In genomic region chr13:50867641-50867952, GRCh38 we compare ENCODE assay signal across 14 cellular contexts. TPM values are rescaled to one million over a fixed set of nuclear protein-coding genes. Genes with fewer than 3 reads are reported as not detected.
DNase-seq lines count a peak whose midpoint lies in the region; ATAC-seq and TF ChIP-seq lines count a peak whose summit lies in the region.
"Had no signal": no experiment of that assay in that cellular context is flagged by ENCODE, and none has a peak within 500 bp of the region (broad histone marks: within the 10 kb centered on the region; RNA-seq: fewer than 3 reads in every experiment).

No MANE protein-coding gene starts in this region.

- H3K4me3 ChIP-seq in GM23338 (no peak overlapping the region), OCI-LY7 (ENCODE audit: low read depth, low read length, poor library complexity, severe bottlenecking) (no peak overlapping the region), endodermal cell (ENCODE audit: low read length) (no peak overlapping the region), neuronal stem cell (ENCODE audit: low read length in 2 of 2) (no peak overlapping the region)

- no peak overlapping the region for H3K27ac Mint-ChIP-seq in GM23338
- H3K27ac Mint-ChIP-seq in endodermal cell, result no peak overlapping the region

- H3K14ac ChIP-seq in neuronal stem cell (ENCODE audit: low read length), result no peak overlapping the region

- DNase-seq in GM23338 (ENCODE audit: low spot score), result no peak
- DNase-seq in OCI-LY7 (ENCODE audit: low spot score), result no peak
- DNase-seq in endodermal cell, result no peak
- DNase-seq in neuronal stem cell (ENCODE audit: low spot score), result no peak
- DNase-seq in NCI-H128 (lab: John Stamatoyannopoulos, UW; ENCODE audit: unreplicated experiment), result no peak
- no peak for DNase-seq in HCEC 1CT
- no peak for DNase-seq in NCI-H1092 (lab: John Stamatoyannopoulos, UW)
- DNase-seq: BE2C; CD4-positive, alpha-beta memory T cell; DMS153; DMS79 treated with DMSO at 0.1 percent for 48 hours; GDM1 had no signal

- H4K91ac ChIP-seq in neuronal stem cell (ENCODE audit: low read depth, low read length, poor library complexity), result no peak overlapping the region

- CTCF ChIA-PET in OCI-LY7 (lab: Charles Lee; ENCODE audit: unreplicated experiment), result no interaction called here

- H3K27me3 Mint-ChIP-seq in GM23338 (ENCODE audit: insufficient read depth, low read depth, poor library complexity) (no peaks in the 10 kb centered on the region), endodermal cell (ENCODE audit: insufficient read depth) (peaks cover 4% of the 10 kb centered on the region)
- H3K27me3 Mint-ChIP-seq: CD4-positive, alpha-beta memory T cell had no signal

- no peak overlapping the region for H3K18ac ChIP-seq in neuronal stem cell (ENCODE audit: low read length)

- no peak overlapping the region for H2BK120ac ChIP-seq in neuronal stem cell (ENCODE audit: low read depth, low read length)

- no peaks in the 10 kb centered on the region for H3K79me1 ChIP-seq in neuronal stem cell (ENCODE audit: low read depth, low read length)

- H3K36me3 Mint-ChIP-seq in GM23338 (ENCODE audit: low read depth) (no peaks in the 10 kb centered on the region; the same call in 2 of the 3 replicates), endodermal cell (ENCODE audit: low read depth) (no peaks in the 10 kb centered on the region)
- H3K36me3 Mint-ChIP-seq: CD4-positive, alpha-beta memory T cell had no signal

- no peak overlapping the region for H2BK5ac ChIP-seq in neuronal stem cell (ENCODE audit: low read length)

- no peaks in the 10 kb centered on the region for H3K27me3 ChIP-seq in GM23338 (ENCODE audit: insufficient read depth)
- no peaks in the 10 kb centered on the region for H3K27me3 ChIP-seq in endodermal cell (ENCODE audit: control insufficient read depth, insufficient read depth, low read length, poor library complexity, severe bottlenecking)
- H3K27me3 ChIP-seq in neuronal stem cell (ENCODE audit: control insufficient read depth in 3 of 3, insufficient read depth in 3 of 3, low read depth in 1 of 3, low read length in 3 of 3), result no peaks in the 10 kb centered on the region
- H3K27me3 ChIP-seq: BE2C had no signal

- H3K23ac ChIP-seq in neuronal stem cell (ENCODE audit: low read depth, low read length, poor library complexity), result no peak overlapping the region

- no peaks in the 10 kb centered on the region for H3K9me2 ChIP-seq in GM23338 (ENCODE audit: insufficient read depth)
- no peaks in the 10 kb centered on the region for H3K9me2 ChIP-seq in OCI-LY7 (ENCODE audit: insufficient read depth, low read length)

- H3K9me3 ChIP-seq in OCI-LY7 (ENCODE audit: low read length) (peaks cover 13% of the 10 kb centered on the region; the same call in 1 of the 2 replicates), endodermal cell (ENCODE audit: control insufficient read depth, low read length) (peaks cover 4% of the 10 kb centered on the region), neuronal stem cell (replicated peaks in 1 of 2; ENCODE audit: control insufficient read depth in 2 of 2, insufficient read depth in 1 of 2, low read depth in 1 of 2, low read length in 2 of 2) (peaks cover 0 to 2% of the 10 kb centered on the region in 2 donors)
- H3K9me3 ChIP-seq: BE2C had no signal

- H3K27ac ChIP-seq in GM23338 (ENCODE audit: low read depth) (no peak overlapping the region), OCI-LY7 (ENCODE audit: low read depth, low read length, poor library complexity, severe bottlenecking) (no peak overlapping the region), endodermal cell (ENCODE audit: low read depth, low read length) (peak overlapping the region; percentile 65), neuronal stem cell (replicated peaks; ENCODE audit: low read length) (no peak overlapping the region)
- H3K27ac ChIP-seq: C4-2B had no signal

- BruUV-seq in OCI-LY7 (replicated peaks; lab: Mats Ljungman, UMichigan), result no TSS peak

- H3F3A ChIP-seq in GM23338 (replicated peaks; ENCODE audit: low read depth), result no peaks in the 10 kb centered on the region

- H3K9me3 Mint-ChIP-seq in GM23338 (no peaks in the 10 kb centered on the region), endodermal cell (peaks cover 6% of the 10 kb centered on the region)

- H3K4me2 ChIP-seq in GM23338 (no peak overlapping the region), OCI-LY7 (ENCODE audit: low read length) (no peak overlapping the region), neuronal stem cell (ENCODE audit: insufficient read depth, low read length, poor library complexity, severe bottlenecking) (no peak overlapping the region)

- H4K8ac ChIP-seq in neuronal stem cell (ENCODE audit: low read depth, low read length), result no peak overlapping the region

- TF ChIP-seq CTCF in GM23338 (conservative IDR thresholded peaks at IDR 0.05; ENCODE audit: low read depth in 2 of 2) (no peak), OCI-LY7 (conservative IDR thresholded peaks at IDR 0.05; ENCODE audit: low read length) (no peak), endodermal cell (conservative IDR thresholded peaks at IDR 0.05) (no peak)

- H3K4ac ChIP-seq in neuronal stem cell (ENCODE audit: low read length), result no peak overlapping the region

- H3K36me3 ChIP-seq in GM23338 (ENCODE audit: insufficient read depth), result no peaks in the 10 kb centered on the region
- no peaks in the 10 kb centered on the region for H3K36me3 ChIP-seq in OCI-LY7 (ENCODE audit: insufficient read depth, low read length)
- no peaks in the 10 kb centered on the region for H3K36me3 ChIP-seq in endodermal cell (ENCODE audit: control insufficient read depth, insufficient read depth, low read length)
- no peaks in the 10 kb centered on the region for H3K36me3 ChIP-seq in neuronal stem cell (replicated peaks in 1 of 2; ENCODE audit: control insufficient read depth in 2 of 2, insufficient read depth in 2 of 2, low read length in 2 of 2)
- H3K36me3 ChIP-seq: BE2C had no signal

- H3K4me1 ChIP-seq in GM23338 (ENCODE audit: insufficient read depth) (peaks cover 7% of the 10 kb centered on the region), OCI-LY7 (ENCODE audit: insufficient read depth, low read length, poor library complexity, severe bottlenecking) (peaks cover 11% of the 10 kb centered on the region), endodermal cell (ENCODE audit: control insufficient read depth, insufficient read depth, low read length) (no peaks in the 10 kb centered on the region), neuronal stem cell (ENCODE audit: control insufficient read depth in 2 of 2, insufficient read depth in 1 of 2, low read depth in 1 of 2, low read length in 2 of 2) (peaks cover 2 to 3% of the 10 kb centered on the region in 2 donors)
- H3K4me1 ChIP-seq: BE2C had no signal

- no peak overlapping the region for H3K9ac ChIP-seq in endodermal cell (ENCODE audit: extremely low read depth, low read length, poor library complexity, severe bottlenecking)
- H3K9ac ChIP-seq in neuronal stem cell (ENCODE audit: low read depth, low read length, poor library complexity), result no peak overlapping the region

- no peak overlapping the region for H2BK12ac ChIP-seq in neuronal stem cell (ENCODE audit: low read length)

- peak overlapping the region; percentile 89; the same call in 1 of the 2 replicates for H2AFZ ChIP-seq in GM23338
- H2AFZ ChIP-seq in OCI-LY7 (ENCODE audit: low read length), result peak overlapping the region; percentile 46
- H2AFZ ChIP-seq in neuronal stem cell (ENCODE audit: low read length), result peak overlapping the region; percentile 56

- WGBS in endodermal cell (ENCODE audit: insufficient coverage in 1 of 2, insufficient read length in 1 of 2), 2 experiments, result 47 to 76% methylated on average over 2 to 3 of the region's 3 CpGs
- WGBS in neuronal stem cell (ENCODE audit: extremely low coverage in 2 of 2, insufficient read length in 2 of 2, insufficient replicate concordance in 1 of 2), 2 donors, result no CpG with 5 or more reads among the region's 3 CpGs

- H3K4me1 Mint-ChIP-seq in GM23338 (peaks cover 6% of the 10 kb centered on the region; the same call in 2 of the 3 replicates), endodermal cell (no peaks in the 10 kb centered on the region)
- H3K4me1 Mint-ChIP-seq: CD4-positive, alpha-beta memory T cell had no signal

- H4K20me1 ChIP-seq in GM23338 (replicated peaks; ENCODE audit: insufficient read depth) (no peaks in the 10 kb centered on the region), OCI-LY7 (ENCODE audit: insufficient read depth, low read length) (no peaks in the 10 kb centered on the region)

- intact Hi-C loops in OCI-LY7 (cut with micrococcal nuclease; ENCODE audit: unreplicated experiment), result no loop called here

- ATAC-seq in GM23338, result peak; percentile 52
- ATAC-seq: HepG2 had no signal

- POLR2A ChIA-PET in OCI-LY7 (lab: Charles Lee), result interaction anchor here (0.6 kb wide), 1 partner anchor 36 kb away, joined by 3 read pairs; no protein-coding TSS in a partner anchor

- H3K4me3 Mint-ChIP-seq in GM23338 (no peak overlapping the region), endodermal cell (no peak overlapping the region)
- H3K4me3 Mint-ChIP-seq: CD4-positive, alpha-beta memory T cell had no signal

- H3K79me2 ChIP-seq in GM23338 (replicated peaks; ENCODE audit: insufficient read depth), result no peaks in the 10 kb centered on the region
- no peaks in the 10 kb centered on the region for H3K79me2 ChIP-seq in OCI-LY7 (ENCODE audit: insufficient read depth, low read depth, low read length)

- H2AK5ac ChIP-seq in neuronal stem cell (ENCODE audit: low read depth, low read length), result no peak overlapping the region

- no peak overlapping the region for H2BK15ac ChIP-seq in neuronal stem cell (ENCODE audit: low read length)

TF ChIP-seq in GM23338, 12 proteins besides CTCF, POLR2A, EP300 and RAD21 (continues in another document):
- TF ChIP-seq NANOG (IDR thresholded peaks at IDR 0.05; ENCODE audit: borderline replicate concordance), result no peak
- no peak for TF ChIP-seq POLR2AphosphoS5 (IDR thresholded peaks at IDR 0.05; ENCODE audit: low read depth)
- TF ChIP-seq CREB1 (CRISPR knock-in tag; IDR thresholded peaks at IDR 0.05; ENCODE audit: low read depth), result no peak

RNA-seq across cellular contexts. Expression of gene DLEU7, which starts 24.1 kb away (rescaled TPM):
- total RNA-seq in GM23338 (2014; rRNA removed; shearing (Covaris generic)), result 10.1 and 11.6 TPM in 2 replicates
- polyA plus RNA-seq in GM23338 (2016; fragmentation: Nextera tagmentation; extraction: Ambion mirVana), result 8.7 and 9.2 TPM in 2 replicates
- not detected in 2 replicates for total RNA-seq in OCI-LY7 (2014; rRNA removed; shearing (Covaris generic))
- not detected in 2 replicates for total RNA-seq in OCI-LY7 (2022)
- total RNA-seq in endodermal cell, result not detected
- polyA plus RNA-seq in endodermal cell (2013, experiment 1 of 2), result 1.6 TPM
- polyA plus RNA-seq in endodermal cell (2013, experiment 2 of 2), result 1.4 TPM
- polyA plus RNA-seq in neuronal stem cell (2013, experiment 1 of 2), result 0.18 TPM
- polyA plus RNA-seq in neuronal stem cell (2013, experiment 2 of 2), result 0.17 TPM
- total RNA-seq: CD4-positive, alpha-beta memory T cell; HepG2 had no signal
- polyA plus RNA-seq: HepG2 had no signal

RNA-seq across cellular contexts. Expression of gene RNASEH2B, which starts 42.0 kb away (rescaled TPM):
- 39.0 and 54.2 TPM in 2 replicates for total RNA-seq in GM23338 (2014; rRNA removed; shearing (Covaris generic))
- polyA plus RNA-seq in GM23338 (2016; fragmentation: Nextera tagmentation; extraction: Ambion mirVana), result 64.8 and 73.4 TPM in 2 replicates
- 322 and 392 TPM in 2 replicates for total RNA-seq in OCI-LY7 (2014; rRNA removed; shearing (Covaris generic))
- total RNA-seq in OCI-LY7 (2022) (225 and 277 TPM in 2 replicates), endodermal cell (10 to 100 TPM; 37.7 to 44.1 TPM)
- polyA plus RNA-seq in endodermal cell (2013, experiment 1 of 2), result 29.4 TPM
- polyA plus RNA-seq in endodermal cell (2013, experiment 2 of 2), result 23.8 TPM
- polyA plus RNA-seq in neuronal stem cell (2013, experiment 1 of 2), result 27.8 TPM
- 26.3 TPM for polyA plus RNA-seq in neuronal stem cell (2013, experiment 2 of 2)
